In the genomic region with DNA sequence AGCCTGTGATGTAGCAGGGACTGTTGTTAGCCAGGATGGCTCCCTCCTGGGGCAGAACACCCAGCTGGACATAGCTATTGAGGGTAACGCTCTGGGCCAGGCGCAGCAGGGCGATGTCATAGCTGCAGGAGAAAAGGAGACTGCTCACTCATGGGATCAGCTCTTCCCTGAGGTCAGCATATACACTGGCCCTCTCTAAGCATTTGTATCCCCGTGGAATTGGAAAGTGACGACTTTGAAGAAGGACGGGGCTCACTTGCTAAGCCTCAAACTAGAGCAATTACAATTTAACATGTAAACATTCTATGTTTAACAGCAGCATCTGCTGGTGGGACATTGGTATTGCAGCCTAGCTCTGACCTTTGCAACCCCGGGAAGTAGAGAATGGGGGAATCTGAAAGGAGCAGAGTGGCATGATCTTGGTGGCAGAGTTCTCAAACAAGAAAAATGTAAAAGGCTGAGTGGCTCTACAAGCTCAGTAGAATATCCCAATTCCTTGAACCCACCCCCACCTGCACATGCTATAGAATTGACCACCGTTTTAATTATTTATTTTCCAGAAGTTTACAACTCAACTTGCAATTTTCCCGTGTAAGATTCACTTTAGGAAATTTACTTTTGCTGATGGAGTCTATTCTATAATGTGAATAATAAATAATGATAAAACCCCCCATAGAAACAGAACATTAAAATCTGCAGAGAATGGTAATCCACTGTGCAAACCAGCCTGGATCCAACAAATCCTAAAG, we compare ENCODE assay signal across 8 cellular contexts. TPM values are rescaled to one million over a fixed set of nuclear protein-coding genes. Genes with fewer than 3 reads are reported as not detected.
A peak's percentile ranks its signal among the peaks of the same experiment; 100 is the strongest.
DNase-seq lines count a peak whose midpoint lies in the region; ATAC-seq and TF ChIP-seq lines count a peak whose summit lies in the region.

No MANE protein-coding gene starts in this region.

- H3K79me2 ChIP-seq in OCI-LY3 (ENCODE audit: low read length) = no peaks in the 10 kb centered on the region

- peak; percentile 65 to 73 for ATAC-seq in naive B cell (ENCODE audit: low read depth in 2 of 2)
- ATAC-seq in GM18519 (IDR thresholded peaks at IDR 0.05; ENCODE audit: low FRiP score, unreplicated experiment) = no peak

- H3K4me2 ChIP-seq in OCI-LY3 (ENCODE audit: low read length) = peak overlapping the region; percentile 77

- no peaks in the 10 kb centered on the region for H3K27me3 Mint-ChIP-seq in naive B cell

- H3K4me1 Mint-ChIP-seq in naive B cell = peaks cover 50 to 60% (median 56%) of the 10 kb centered on the region in 3 donors

- H3K27me3 ChIP-seq in HUES48 (ENCODE audit: control insufficient read depth, insufficient read depth, low read length) (no peaks in the 10 kb centered on the region), OCI-LY3 (ENCODE audit: low read depth, low read length) (no peaks in the 10 kb centered on the region), esophagus muscularis mucosa (no peaks in the 10 kb centered on the region)

- intact Hi-C loops in esophagus muscularis mucosa (cut with DNase I) = loop anchor here (5.0 kb wide), 1 partner anchor 74 kb away; no protein-coding TSS in a partner anchor

- H3K4me1 ChIP-seq in HUES48 (ENCODE audit: control insufficient read depth, insufficient read depth, low read length) = peaks cover 3% of the 10 kb centered on the region; the same call in 1 of the 2 replicates
- H3K4me1 ChIP-seq in OCI-LY3 (ENCODE audit: low read length) = peaks cover 60% of the 10 kb centered on the region
- H3K4me1 ChIP-seq in esophagus muscularis mucosa = peaks cover 5 to 8% (median 7%) of the 10 kb centered on the region in 4 donors

- H3K27ac ChIP-seq in HUES48 (ENCODE audit: low read depth, low read length) (no peak overlapping the region), OCI-LY3 (ENCODE audit: low read length) (peak overlapping the region; percentile 97), esophagus muscularis mucosa (replicated peaks in 1 of 4) (no peak overlapping the region)

- TF ChIP-seq POLR2A in esophagus muscularis mucosa (IDR thresholded peaks at IDR 0.05; ENCODE audit: low read depth) = no peak

- no peak for TF ChIP-seq EP300 in esophagus muscularis mucosa (IDR thresholded peaks at IDR 0.05)

- H2AFZ ChIP-seq in OCI-LY3 (ENCODE audit: low read depth, low read length) = peak overlapping the region; percentile 85

- peak; percentile 96 for TF ChIP-seq CTCF in OCI-LY3 (IDR thresholded peaks at IDR 0.05; ENCODE audit: low read depth, low read length)
- peak; percentile 93 to 98 (median 96) for TF ChIP-seq CTCF in esophagus muscularis mucosa (IDR thresholded peaks at IDR 0.05)

- H3K9me3 Mint-ChIP-seq in naive B cell = no peaks in the 10 kb centered on the region

- H3K36me3 ChIP-seq in HUES48 (ENCODE audit: control insufficient read depth, insufficient read depth, low read length) (no peaks in the 10 kb centered on the region), OCI-LY3 (replicated peaks; ENCODE audit: low read depth, low read length) (no peaks in the 10 kb centered on the region), esophagus muscularis mucosa (no peaks in the 10 kb centered on the region)

- peak; percentile 74 for DNase-seq in DMS114 treated with DMSO at 0.1 percent for 48 hours (lab: John Stamatoyannopoulos, UW; ENCODE audit: unreplicated experiment)
- peak; percentile 71 for DNase-seq in activated T-cell treated with anti-CD3 and anti-CD28 coated beads, Interleukin-2, amount 50 U/mL, for 1 hour
- DNase-seq in esophagus muscularis mucosa (ENCODE audit: extremely low spot score) = no peak
- DNase-seq in naive B cell = peak; percentile 70
- DNase-seq in stimulated activated naive CD4-positive, alpha-beta T cell treated with Interleukin-2 at 50 U/mL for 16 hours (lab: John Stamatoyannopoulos, UW) = peak; percentile 51

- WGBS in esophagus muscularis mucosa = 11% methylated on average over 6 of the region's 9 CpGs

- H4K20me1 ChIP-seq in OCI-LY3 (ENCODE audit: insufficient read depth, low read length) = no peaks in the 10 kb centered on the region

- H3K27ac Mint-ChIP-seq in naive B cell = peak overlapping the region; percentile 23 to 88 (median 76)

- H3K36me3 Mint-ChIP-seq in naive B cell = no peaks in the 10 kb centered on the region

- H3K4me3 ChIP-seq in HUES48 (ENCODE audit: low read depth, low read length) (peak overlapping the region; percentile 42), OCI-LY3 (ENCODE audit: low read length) (peak overlapping the region; percentile 39), esophagus muscularis mucosa (peak overlapping the region in 3 of 4 donors; percentile 3 to 38 (median 35))

- H3K9ac ChIP-seq in HUES48 (ENCODE audit: low read depth, low read length) (no peak overlapping the region), OCI-LY3 (ENCODE audit: low read length) (peak overlapping the region; percentile 46)

- peak overlapping the region in 6 of 8 donors; percentile 32 to 71 (median 52) for H3K4me3 Mint-ChIP-seq in naive B cell

- no peaks in the 10 kb centered on the region for H3K9me3 ChIP-seq in HUES48 (ENCODE audit: control insufficient read depth, insufficient read depth, low read length)
- H3K9me3 ChIP-seq in OCI-LY3 (ENCODE audit: insufficient read depth, low read length) = no peaks in the 10 kb centered on the region
- no peaks in the 10 kb centered on the region for H3K9me3 ChIP-seq in esophagus muscularis mucosa

RNA-seq across cellular contexts. Expression of a gene that starts 5.0 kb away (rescaled TPM):
- not detected for total RNA-seq in esophagus muscularis mucosa
- not detected for polyA plus RNA-seq in naive B cell (ENCODE audit: low read depth in 6 of 6)

RNA-seq across cellular contexts. Expression of a gene that starts 17.5 kb away (rescaled TPM):
- total RNA-seq in esophagus muscularis mucosa = 1 to 10 TPM; 1.7 to 8.3 (median 2.9) TPM
- polyA plus RNA-seq in naive B cell (ENCODE audit: low read depth in 6 of 6) = 100 to 1,000 TPM in 2 of 6 donors, 10 to 100 TPM in 4; 74.2 to 140 (median 86.5) TPM

RNA-seq across cellular contexts. Expression of a gene that starts 49.8 kb away (rescaled TPM):
- total RNA-seq in esophagus muscularis mucosa = 1 to 10 TPM; 1.4 to 5.8 (median 3.1) TPM
- polyA plus RNA-seq in naive B cell (ENCODE audit: low read depth in 6 of 6) = 10 to 100 TPM in 5 of 6 donors, 1 to 10 TPM in 1; 3.3 to 25.6 (median 13.2) TPM
